Comparison of ENCODE assay signal across 15 cellular contexts in the genomic region with DNA sequence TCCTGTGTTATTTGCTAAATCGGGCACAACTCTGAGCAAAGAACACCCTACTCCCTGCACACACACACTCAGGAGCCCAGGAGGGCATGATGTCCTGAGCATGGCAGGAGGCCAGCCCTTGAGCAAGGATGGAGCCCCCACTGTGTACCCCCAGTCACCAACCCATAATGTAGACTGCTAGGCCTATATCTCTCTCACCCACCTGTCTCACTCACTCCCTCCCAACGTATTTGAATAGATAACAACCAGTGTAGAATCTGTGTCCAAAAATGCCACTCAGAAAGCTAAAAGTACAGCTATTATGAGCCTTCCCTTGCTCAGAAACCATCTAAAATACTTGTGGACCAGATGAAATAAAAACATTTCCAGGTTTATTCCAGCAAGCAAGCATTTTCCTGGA. TPM values are rescaled to one million over a fixed set of nuclear protein-coding genes. Genes with fewer than 3 reads are reported as not detected.
DNase-seq lines count a peak whose midpoint lies in the region; ATAC-seq and TF ChIP-seq lines count a peak whose summit lies in the region.
"Had no signal": no experiment of that assay in that cellular context is flagged by ENCODE, and none has a peak within 500 bp of the region (broad histone marks: within the 10 kb centered on the region; RNA-seq: fewer than 3 reads in every experiment).

No MANE protein-coding gene starts in this region.

- TF ChIP-seq POLR2A in thyroid gland (IDR thresholded peaks at IDR 0.05) = no peak

- H3K27me3 ChIP-seq in thyroid gland = no peaks in the 10 kb centered on the region
- H3K27me3 ChIP-seq: BLaER1 had no signal

- peaks cover 2 to 7% of the 10 kb centered on the region in 2 donors for H3K27me3 Mint-ChIP-seq in natural killer cell treated with Interleukin-12 subunit alpha and Interleukin-12 subunit beta and Interleukin-15 and Interleukin-18, amount 100 ng/mL, for 72 hours

- TF ChIP-seq CTCF in VCaP (conservative IDR thresholded peaks at IDR 0.05) (no peak), thyroid gland (IDR thresholded peaks at IDR 0.05) (no peak)

- ATAC-seq in left ventricle myocardium superior (peak; percentile 36), left cardiac atrium (no peak), left lobe of liver (peak; percentile 3), HG03280 (IDR thresholded peaks at IDR 0.05; ENCODE audit: unreplicated experiment) (no peak)
- no peak for ATAC-seq in natural killer cell treated with Interleukin-12 subunit alpha and Interleukin-12 subunit beta and Interleukin-15 and Interleukin-18, amount 100 ng/mL, for 72 hours
- ATAC-seq: CD8-positive, alpha-beta T cell; GM12878 had no signal

- no peak overlapping the region for H3K27ac Mint-ChIP-seq in natural killer cell treated with Interleukin-12 subunit alpha and Interleukin-12 subunit beta and Interleukin-15 and Interleukin-18, amount 100 ng/mL, for 72 hours
- H3K27ac Mint-ChIP-seq: CD8-positive, alpha-beta T cell; H9 had no signal

- H3K4me1 ChIP-seq in thyroid gland = no peaks in the 10 kb centered on the region

- H3K9me3 Mint-ChIP-seq in natural killer cell treated with Interleukin-12 subunit alpha and Interleukin-12 subunit beta and Interleukin-15 and Interleukin-18, amount 100 ng/mL, for 72 hours = no peaks in the 10 kb centered on the region
- H3K9me3 Mint-ChIP-seq: CD8-positive, alpha-beta T cell had no signal

- no peaks in the 10 kb centered on the region for H3K36me3 Mint-ChIP-seq in natural killer cell treated with Interleukin-12 subunit alpha and Interleukin-12 subunit beta and Interleukin-15 and Interleukin-18, amount 100 ng/mL, for 72 hours
- H3K36me3 Mint-ChIP-seq: CD8-positive, alpha-beta T cell had no signal

- 76 to 88% methylated on average over 2 of the region's 2 CpGs for WGBS in thyroid gland, 2 donors

- H3K36me3 ChIP-seq in thyroid gland = peaks cover 5 to 8% of the 10 kb centered on the region in 2 donors
- H3K36me3 ChIP-seq: BLaER1 had no signal

- H3K27ac ChIP-seq in VCaP (peak overlapping the region; percentile 19; the same call in 1 of the 2 replicates), thyroid gland (no peak overlapping the region)
- H3K27ac ChIP-seq: BLaER1 had no signal

- intact Hi-C loops in left ventricle myocardium superior (cut with micrococcal nuclease) (no loop called here), left cardiac atrium (cut with DNase I) (no loop called here), thyroid gland (cut with DNase I) (no loop called here)

- no peak overlapping the region for H3K4me3 ChIP-seq in thyroid gland (replicated peaks in 1 of 3)
- H3K4me3 ChIP-seq: BLaER1, GM12878 had no signal

- H3K4me3 Mint-ChIP-seq in natural killer cell treated with Interleukin-12 subunit alpha and Interleukin-12 subunit beta and Interleukin-15 and Interleukin-18, amount 100 ng/mL, for 72 hours = no peak overlapping the region
- H3K4me3 Mint-ChIP-seq: CD8-positive, alpha-beta T cell; H9 had no signal

- no peaks in the 10 kb centered on the region for H3K9me3 ChIP-seq in thyroid gland
- H3K9me3 ChIP-seq: BLaER1 had no signal

- DNase-seq in left ventricle myocardium superior (no peak), left cardiac atrium (no peak), left lobe of liver (ENCODE audit: low spot score) (no peak), thyroid gland (peak; percentile 42 to 45), mesenteric fat pad (ENCODE audit: low spot score) (no peak)
- no peak for DNase-seq in natural killer cell treated with Interleukin-12 subunit alpha and Interleukin-12 subunit beta and Interleukin-15 and Interleukin-18, amount 100 ng/mL, for 72 hours (ENCODE audit: low spot score)
- DNase-seq: 8988T; Calu3; CD8-positive, alpha-beta T cell; DMS79 treated with DMSO at 0.1 percent for 48 hours; H9 had no signal

- peaks cover 4 to 9% of the 10 kb centered on the region in 2 donors for H3K4me1 Mint-ChIP-seq in natural killer cell treated with Interleukin-12 subunit alpha and Interleukin-12 subunit beta and Interleukin-15 and Interleukin-18, amount 100 ng/mL, for 72 hours (ENCODE audit: low read depth in 2 of 2)

RNA-seq across cellular contexts. Expression of gene MERTK, which starts 29.3 kb away (rescaled TPM):
- total RNA-seq in left ventricle myocardium superior (5.0 TPM), left cardiac atrium (10 to 100 TPM; 11.8 to 12.6 TPM), left lobe of liver (14.3 TPM), thyroid gland (10 to 100 TPM; 23.5 to 36.7 (median 32.9) TPM), mesenteric fat pad (47.0 TPM)
- under 1 TPM; 0.40 to 0.67 TPM for total RNA-seq in natural killer cell treated with Interleukin-12 subunit alpha and Interleukin-12 subunit beta and Interleukin-15 and Interleukin-18, amount 100 ng/mL, for 72 hours

RNA-seq across cellular contexts. Expression of gene ANAPC1, which starts 43.7 kb away (rescaled TPM):
- total RNA-seq in left ventricle myocardium superior (18.5 TPM), left cardiac atrium (10 to 100 TPM; 15.7 to 19.3 TPM), left lobe of liver (13.5 TPM), thyroid gland (10 to 100 TPM; 40.6 to 62.6 (median 55.1) TPM), mesenteric fat pad (37.4 TPM)
- 100 to 1,000 TPM in 1 of 2 donors, 10 to 100 TPM in 1; 73.3 to 146 TPM for total RNA-seq in natural killer cell treated with Interleukin-12 subunit alpha and Interleukin-12 subunit beta and Interleukin-15 and Interleukin-18, amount 100 ng/mL, for 72 hours

Comparison
In these comparisons a context has a peak if more than half of its experiments do, and no peak if none do; other contexts are left out.
1. ATAC-seq: peak in left ventricle myocardium superior (single experiment) and left lobe of liver (single experiment); none in left cardiac atrium (0 of 2), natural killer cell treated with Interleukin-12 subunit alpha and Interleukin-12 subunit beta and Interleukin-15 and Interleukin-18, amount 100 ng/mL, for 72 hours (0 of 2) and HG03280 (single experiment).
2. DNase-seq: peak in thyroid gland (2 of 2); none in left ventricle myocardium superior (single experiment), left cardiac atrium (single experiment), left lobe of liver (single experiment), natural killer cell treated with Interleukin-12 subunit alpha and Interleukin-12 subunit beta and Interleukin-15 and Interleukin-18, amount 100 ng/mL, for 72 hours (single experiment) and mesenteric fat pad (single experiment).